ENCODE assay signal across 11 cellular contexts in the genomic region with DNA sequence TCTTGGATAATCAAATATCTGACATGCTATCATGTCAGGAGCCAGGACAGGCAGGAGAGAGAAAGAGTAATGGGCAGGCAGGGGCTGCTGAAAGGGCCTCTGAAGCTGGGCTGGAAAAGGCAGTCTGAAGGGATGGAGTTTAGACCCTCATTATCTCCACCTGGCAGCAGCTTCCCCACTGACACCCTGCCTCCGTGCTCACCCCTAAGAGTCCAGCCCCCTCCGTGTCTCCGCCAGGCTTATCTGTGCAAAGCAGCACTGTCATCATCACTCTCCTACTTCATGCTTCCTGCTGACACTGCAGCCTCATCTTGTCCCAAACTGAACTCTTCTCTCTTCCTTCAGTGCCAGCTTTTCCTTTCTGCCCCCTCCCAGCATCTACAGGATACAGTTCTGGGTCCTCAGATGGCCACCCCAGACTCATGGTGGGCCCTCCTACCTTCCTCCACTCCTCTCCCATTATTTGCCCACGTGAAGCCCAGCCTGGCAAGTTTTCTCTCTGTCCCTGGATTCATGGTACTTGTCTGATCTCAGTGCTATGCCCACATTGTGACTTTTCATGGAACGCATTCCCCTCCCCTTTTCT.
DNase-seq lines count a peak whose midpoint lies in the region; ATAC-seq and TF ChIP-seq lines count a peak whose summit lies in the region.
"Had no signal": no experiment of that assay in that cellular context is flagged by ENCODE, and none has a peak within 500 bp of the region (broad histone marks: within the 10 kb centered on the region; RNA-seq: fewer than 3 reads in every experiment).

No MANE protein-coding gene starts in this region.

- no peaks in the 10 kb centered on the region for H3K9me3 Mint-ChIP-seq in stimulated activated effector memory CD8-positive, alpha-beta T cell treated with anti-CD3 and anti-CD28 coated beads, Interleukin-12 subunit alpha, Interleukin-12 subunit beta, amount 100 ng/mL, for 72 hours
- H3K9me3 Mint-ChIP-seq: activated CD4-positive, alpha-beta memory T cell treated with anti-CD3 and anti-CD28 coated beads, Interleukin-2, amount 10 ng/mL, durations not matched to agents 7 days and 5 days; CD4-positive, CD25-positive, alpha-beta regulatory T cell had no signal

- no peaks in the 10 kb centered on the region for H4K20me1 ChIP-seq in HCT116 (ENCODE audit: insufficient read depth)

- H3K79me2 ChIP-seq in HCT116 (ENCODE audit: insufficient read depth, low read length) (no peaks in the 10 kb centered on the region), mesendoderm (ENCODE audit: control insufficient read depth, insufficient read depth, low read length) (no peaks in the 10 kb centered on the region)

- H3K4me3 ChIP-seq in HCT116 (replicated peaks in 1 of 2; ENCODE audit: low read depth in 1 of 2, low read length in 2 of 2): no peak overlapping the region
- no peak overlapping the region for H3K4me3 ChIP-seq in breast epithelium
- no peak overlapping the region for H3K4me3 ChIP-seq in left lung
- no peak overlapping the region for H3K4me3 ChIP-seq in mesendoderm (ENCODE audit: low read length)

- H3K4me1 ChIP-seq in HCT116 (ENCODE audit: control insufficient read depth in 1 of 2, insufficient read depth in 2 of 2, low read length in 2 of 2): peaks cover 7 to 16% of the 10 kb centered on the region in 2 experiments
- H3K4me1 ChIP-seq in breast epithelium: peaks cover 0 to 28% of the 10 kb centered on the region in 2 donors
- H3K4me1 ChIP-seq in left lung: peaks cover 40 to 67% of the 10 kb centered on the region in 2 donors
- no peaks in the 10 kb centered on the region for H3K4me1 ChIP-seq in mesendoderm (ENCODE audit: control insufficient read depth, low read depth, low read length)

- peak overlapping the region; percentile 90 for H2AFZ ChIP-seq in HCT116 (ENCODE audit: low read depth, low read length, poor library complexity, severe bottlenecking)

- intact Hi-C loops in HCT116 (cut with micrococcal nuclease) (loop anchor here (2.0 to 10.0 kb wide), 2 partner anchors 119 to 145 kb away; no protein-coding TSS in a partner anchor), breast epithelium (cut with DNase I; ENCODE audit: low total_unique reads) (no loop called here), left lung (cut with DNase I) (loop anchor here in 1 of 2 donors (10.0 kb wide), 2 partner anchors 119 to 131 kb away; no protein-coding TSS in a partner anchor)

- no peak overlapping the region for H2BK120ac ChIP-seq in mesendoderm (ENCODE audit: low read depth, low read length)

- H3K27me3 ChIP-seq in HCT116 (ENCODE audit: insufficient read depth, low read length) (no peaks in the 10 kb centered on the region), breast epithelium (no peaks in the 10 kb centered on the region), left lung (no peaks in the 10 kb centered on the region), mesendoderm (ENCODE audit: insufficient read depth, low read length, poor library complexity) (no peaks in the 10 kb centered on the region)

- CTCF ChIA-PET in HCT116 (lab: Charles Lee): interaction anchor here (0.7 to 2.1 kb wide), 6 partner anchors 11 to 145 kb away, joined by 3 to 10 read pairs (median 6); a partner anchor contains a TSS

- H2BK15ac ChIP-seq in mesendoderm (replicated peaks; ENCODE audit: low read depth): no peak overlapping the region

- H3K9me3 ChIP-seq in HCT116 (ENCODE audit: control insufficient read depth in 1 of 2, insufficient read depth in 1 of 2, low read depth in 1 of 2, low read length in 2 of 2) (no peaks in the 10 kb centered on the region), breast epithelium (no peaks in the 10 kb centered on the region), left lung (no peaks in the 10 kb centered on the region)

- H3K36me3 Mint-ChIP-seq in stimulated activated effector memory CD8-positive, alpha-beta T cell treated with anti-CD3 and anti-CD28 coated beads, Interleukin-12 subunit alpha, Interleukin-12 subunit beta, amount 100 ng/mL, for 72 hours: no peaks in the 10 kb centered on the region
- H3K36me3 Mint-ChIP-seq: CD4-positive, CD25-positive, alpha-beta regulatory T cell had no signal

- H3K9ac ChIP-seq in HCT116 (ENCODE audit: low read length) (no peak overlapping the region), mesendoderm (ENCODE audit: low read length) (no peak overlapping the region)

- H3K4me3 Mint-ChIP-seq in stimulated activated effector memory CD8-positive, alpha-beta T cell treated with anti-CD3 and anti-CD28 coated beads, Interleukin-12 subunit alpha, Interleukin-12 subunit beta, amount 100 ng/mL, for 72 hours: no peak overlapping the region
- H3K4me3 Mint-ChIP-seq: activated CD4-positive, alpha-beta memory T cell treated with anti-CD3 and anti-CD28 coated beads, Interleukin-2, amount 10 ng/mL, durations not matched to agents 7 days and 5 days; CD4-positive, CD25-positive, alpha-beta regulatory T cell had no signal

- H3K36me3 ChIP-seq in HCT116 (ENCODE audit: control insufficient read depth in 1 of 2, insufficient read depth in 2 of 2, low read length in 2 of 2): no peaks in the 10 kb centered on the region
- H3K36me3 ChIP-seq in breast epithelium: no peaks in the 10 kb centered on the region
- no peaks in the 10 kb centered on the region for H3K36me3 ChIP-seq in left lung
- H3K36me3 ChIP-seq in mesendoderm (ENCODE audit: control insufficient read depth, insufficient read depth, low read length): no peaks in the 10 kb centered on the region

- no peak overlapping the region for H3K56ac ChIP-seq in mesendoderm (ENCODE audit: low read length)

- no TSS peak for BruUV-seq in HCT116 (replicated peaks; lab: Mats Ljungman, UMichigan)

- no peak for DNase-seq in HCT116 (ENCODE audit: low read depth, low spot score)
- DNase-seq in breast epithelium (ENCODE audit: low spot score in 2 of 2): no peak
- no peak for DNase-seq in left lung
- DNase-seq in stimulated activated effector memory CD8-positive, alpha-beta T cell treated with anti-CD3 and anti-CD28 coated beads, Interleukin-12 subunit alpha, Interleukin-12 subunit beta, amount 100 ng/mL, for 72 hours (ENCODE audit: low spot score in 2 of 2): no peak
- DNase-seq in NCI-H345 treated with DMSO at 0.1 percent for 48 hours (lab: John Stamatoyannopoulos, UW; ENCODE audit: unreplicated experiment): no peak
- DNase-seq in AG08396 (ENCODE audit: low spot score): no peak
- DNase-seq in mesendoderm: no peak
- DNase-seq: activated CD4-positive, alpha-beta memory T cell treated with anti-CD3 and anti-CD28 coated beads, Interleukin-2, amount 10 ng/mL, durations not matched to agents 7 days and 5 days had no signal

- no peak overlapping the region for H3K4ac ChIP-seq in mesendoderm (ENCODE audit: low read depth, low read length)

- H3K4me1 Mint-ChIP-seq in stimulated activated effector memory CD8-positive, alpha-beta T cell treated with anti-CD3 and anti-CD28 coated beads, Interleukin-12 subunit alpha, Interleukin-12 subunit beta, amount 100 ng/mL, for 72 hours: no peaks in the 10 kb centered on the region
- H3K4me1 Mint-ChIP-seq: CD4-positive, CD25-positive, alpha-beta regulatory T cell had no signal

- H4K5ac ChIP-seq in mesendoderm (ENCODE audit: low read length): no peak overlapping the region

- no peak for TF ChIP-seq RAD21 in HCT116 (IDR thresholded peaks at IDR 0.05; ENCODE audit: low read depth)

- no peaks in the 10 kb centered on the region for H3K9me2 ChIP-seq in HCT116 (ENCODE audit: insufficient read depth)

- no peak for TF ChIP-seq POLR2A in HCT116 (IDR thresholded peaks at IDR 0.05; ENCODE audit: borderline replicate concordance, extremely low read depth, insufficient read depth, insufficient read length)
- TF ChIP-seq POLR2A in breast epithelium (IDR thresholded peaks at IDR 0.05): no peak

- H4K8ac ChIP-seq in mesendoderm (ENCODE audit: low read depth, low read length): no peak overlapping the region

- TF ChIP-seq CTCF in HCT116 (IDR thresholded peaks at IDR 0.05 in 2 of 3, conservative IDR thresholded peaks at IDR 0.05 in 1 of 3; ENCODE audit: borderline replicate concordance in 1 of 3, insufficient read depth in 1 of 3, low read depth in 2 of 3, low read length in 2 of 3) (no peak), breast epithelium (IDR thresholded peaks at IDR 0.05) (no peak), left lung (IDR thresholded peaks at IDR 0.05) (no peak)

- no peak overlapping the region for H3K27ac ChIP-seq in HCT116 (ENCODE audit: low read depth, low read length)
- H3K27ac ChIP-seq in breast epithelium: peak overlapping the region; percentile 32 to 98
- H3K27ac ChIP-seq in left lung: peak overlapping the region; percentile 54 to 70
- H3K27ac ChIP-seq in mesendoderm (ENCODE audit: low read depth, low read length): no peak overlapping the region

- H3K4me2 ChIP-seq in HCT116 (ENCODE audit: low read length): no peak overlapping the region
- no peak overlapping the region for H3K4me2 ChIP-seq in mesendoderm (ENCODE audit: low read length)

- WGBS in mesendoderm (ENCODE audit: extremely low coverage, insufficient coverage, low lambda C conversion rate): no CpG with 5 or more reads among the region's 5 CpGs

- RAD21 ChIA-PET in HCT116 (lab: Charles Lee; ENCODE audit: low non-redundant PET in 1 of 2, low total read pairs in 2 of 2, uncharacterized antibody in 2 of 2, unreplicated experiment in 2 of 2): interaction anchor here in 1 of 2 experiments (1.3 kb wide), 1 partner anchor 67 kb away, joined by 6 read pairs; no protein-coding TSS in a partner anchor

- POLR2A ChIA-PET in HCT116 (lab: Charles Lee): interaction anchor here (1.0 kb wide), 1 partner anchor 65 kb away, joined by 6 read pairs; no protein-coding TSS in a partner anchor

- no peak overlapping the region for H2BK5ac ChIP-seq in mesendoderm (ENCODE audit: low read length)

- H3K18ac ChIP-seq in mesendoderm (ENCODE audit: low read length): no peak overlapping the region

- no peak overlapping the region for H2AK5ac ChIP-seq in mesendoderm (ENCODE audit: low read length)

- H3K79me1 ChIP-seq in mesendoderm (ENCODE audit: low read length): no peaks in the 10 kb centered on the region

- peak overlapping the region; percentile 8 for H3K27ac Mint-ChIP-seq in stimulated activated effector memory CD8-positive, alpha-beta T cell treated with anti-CD3 and anti-CD28 coated beads, Interleukin-12 subunit alpha, Interleukin-12 subunit beta, amount 100 ng/mL, for 72 hours
- H3K27ac Mint-ChIP-seq: activated CD4-positive, alpha-beta memory T cell treated with anti-CD3 and anti-CD28 coated beads, Interleukin-2, amount 10 ng/mL, durations not matched to agents 7 days and 5 days; progenitor cell of endocrine pancreas had no signal

- H3K23ac ChIP-seq in mesendoderm (ENCODE audit: low read length): no peak overlapping the region

- ATAC-seq in HCT116 (no peak), left lung (peak; percentile 19), HG03354 (IDR thresholded peaks at IDR 0.05; ENCODE audit: poor library complexity, severe bottlenecking, unreplicated experiment) (no peak)
- ATAC-seq in stimulated activated effector memory CD8-positive, alpha-beta T cell treated with anti-CD3 and anti-CD28 coated beads, Interleukin-12 subunit alpha, Interleukin-12 subunit beta, amount 100 ng/mL, for 72 hours: no peak

TF ChIP-seq in HCT116, 20 proteins besides CTCF, POLR2A, EP300 and RAD21 (continues in another document):
- TF ChIP-seq TCF7L2 (IDR thresholded peaks at IDR 0.05; ENCODE audit: borderline replicate concordance, extremely low read depth, insufficient read depth, insufficient read length): no peak

Comparison
In these comparisons a context has a peak if more than half of its experiments do, and no peak if none do; other contexts are left out.
1. H3K27ac ChIP-seq: peak in breast epithelium (2 of 2) and left lung (2 of 2); none in HCT116 (single experiment) and mesendoderm (single experiment).